ENCODE assay signal across 8 cellular contexts in the genomic region with DNA sequence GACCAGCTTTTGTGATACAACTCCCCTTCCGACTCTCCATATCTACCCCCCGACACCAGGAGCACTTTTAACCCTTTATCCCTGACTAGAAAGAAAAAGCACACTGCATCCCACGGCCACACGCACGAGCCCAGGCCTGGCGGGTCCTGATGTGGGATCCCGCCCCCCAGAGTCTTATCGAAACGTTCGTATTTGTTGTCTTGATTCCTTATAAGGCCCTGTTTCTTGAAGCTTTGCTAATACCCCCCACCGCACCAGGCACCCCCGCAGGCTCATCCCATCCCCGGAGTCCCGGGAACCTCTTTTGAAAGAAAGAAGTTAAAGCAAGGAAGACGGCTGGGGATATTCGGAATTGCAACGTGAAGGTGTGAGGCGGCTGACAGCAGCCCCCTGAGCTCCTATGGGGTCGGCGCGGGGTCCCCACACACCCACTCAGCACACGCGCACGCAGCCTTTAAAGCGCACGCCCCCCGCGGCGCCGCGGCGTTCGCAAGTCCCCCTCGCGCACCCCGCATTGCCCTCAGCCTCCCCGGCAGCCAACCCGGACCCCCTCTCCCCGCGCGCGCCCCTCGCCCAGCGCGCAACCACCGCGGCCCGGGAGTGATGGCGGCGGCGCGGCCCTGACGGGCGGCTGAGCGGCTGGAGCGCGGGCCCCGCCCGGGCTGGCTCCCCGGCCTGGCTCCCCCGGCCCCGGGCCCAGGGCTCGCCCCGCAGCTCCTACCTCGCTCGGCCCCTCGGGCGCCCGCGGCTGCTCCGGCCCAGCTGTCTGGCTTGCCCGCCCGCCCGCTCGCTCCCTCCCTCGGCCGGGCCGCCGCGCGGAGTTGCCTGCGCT. TPM values are rescaled to one million over a fixed set of nuclear protein-coding genes. Genes with fewer than 3 reads are reported as not detected.
DNase-seq lines count a peak whose midpoint lies in the region; ATAC-seq and TF ChIP-seq lines count a peak whose summit lies in the region.

No MANE protein-coding gene starts in this region.

- H3K4me3 ChIP-seq in GM06990 (replicated peaks; ENCODE audit: low read depth, low read length) = peak overlapping the region; percentile 91
- peak overlapping the region; percentile 68 for H3K4me3 ChIP-seq in iPS-15b (ENCODE audit: low read depth, low read length)
- H3K4me3 ChIP-seq in skin epidermis = peak overlapping the region; percentile 60 to 89 (median 79)

- peaks cover 44% of the 10 kb centered on the region for H3K4me1 Mint-ChIP-seq in activated naive CD8-positive, alpha-beta T cell treated with anti-CD3 and anti-CD28 coated beads for 36 hours

- no peaks in the 10 kb centered on the region for H3K9me3 Mint-ChIP-seq in activated naive CD8-positive, alpha-beta T cell treated with anti-CD3 and anti-CD28 coated beads for 36 hours

- TF ChIP-seq CTCF in GM06990 (IDR thresholded peaks at IDR 0.05; ENCODE audit: insufficient read depth, low read length, poor library complexity, severe bottlenecking) = no peak

- H3K27me3 Mint-ChIP-seq in activated naive CD8-positive, alpha-beta T cell treated with anti-CD3 and anti-CD28 coated beads for 36 hours = no peaks in the 10 kb centered on the region

- H3K27ac ChIP-seq in skin epidermis = peak overlapping the region; percentile 71 to 96 (median 91)

- H3K9ac ChIP-seq in iPS-15b (ENCODE audit: low read depth, low read length) = peak overlapping the region; percentile 70

- peak; percentile 63 for DNase-seq in GM06990 (ENCODE audit: extremely low read depth, insufficient read length)
- DNase-seq in RKO (ENCODE audit: low spot score) = peak; percentile 53
- peak; percentile 55 for DNase-seq in activated naive CD8-positive, alpha-beta T cell treated with anti-CD3 and anti-CD28 coated beads for 36 hours
- no peak for DNase-seq in NCI-H2107 (lab: John Stamatoyannopoulos, UW)

- peak overlapping the region; percentile 92 for H3K27ac Mint-ChIP-seq in activated naive CD8-positive, alpha-beta T cell treated with anti-CD3 and anti-CD28 coated beads for 36 hours

- H3K27me3 ChIP-seq in GM06990 (replicated peaks; ENCODE audit: control insufficient read depth, insufficient read depth, low read length) (no peaks in the 10 kb centered on the region), iPS-15b (ENCODE audit: control insufficient read depth, insufficient read depth, low read length) (no peaks in the 10 kb centered on the region)

- H3K4me3 Mint-ChIP-seq in activated naive CD8-positive, alpha-beta T cell treated with anti-CD3 and anti-CD28 coated beads for 36 hours = peak overlapping the region; percentile 94

- peaks cover 31% of the 10 kb centered on the region for H3K4me1 ChIP-seq in iPS-15b (ENCODE audit: control insufficient read depth, insufficient read depth, low read length)

- peaks cover 15% of the 10 kb centered on the region for H3K36me3 Mint-ChIP-seq in activated naive CD8-positive, alpha-beta T cell treated with anti-CD3 and anti-CD28 coated beads for 36 hours

- H3K36me3 ChIP-seq in GM06990 (ENCODE audit: control insufficient read depth, insufficient read depth, low read length) = no peaks in the 10 kb centered on the region
- no peaks in the 10 kb centered on the region for H3K36me3 ChIP-seq in iPS-15b (ENCODE audit: control insufficient read depth, insufficient read depth, low read length)

- ATAC-seq in HG02642 (IDR thresholded peaks at IDR 0.05; ENCODE audit: poor library complexity, unreplicated experiment) = peak; percentile 47
- ATAC-seq in GM18519 (IDR thresholded peaks at IDR 0.05; ENCODE audit: low FRiP score, unreplicated experiment) = no peak

- H3K9me3 ChIP-seq in iPS-15b (ENCODE audit: control insufficient read depth, insufficient read depth, low read length) = no peaks in the 10 kb centered on the region

RNA-seq across cellular contexts. Expression of a gene that starts 0.4 kb away (rescaled TPM):
- total RNA-seq in activated naive CD8-positive, alpha-beta T cell treated with anti-CD3 and anti-CD28 coated beads for 36 hours = 10 to 100 TPM; 60.7 to 68.6 TPM

RNA-seq across cellular contexts. Expression of a gene that starts 12.6 kb away (rescaled TPM):
- 100 to 1,000 TPM; 116 to 121 TPM for total RNA-seq in activated naive CD8-positive, alpha-beta T cell treated with anti-CD3 and anti-CD28 coated beads for 36 hours
